ENCODE assay signal across 8 cellular contexts in genomic region chr18:61435064-61435652, GRCh38.
DNase-seq lines count a peak whose midpoint lies in the region; ATAC-seq and TF ChIP-seq lines count a peak whose summit lies in the region.

No MANE protein-coding gene starts in this region.

- TF ChIP-seq CTCF in A673 (conservative IDR thresholded peaks at IDR 0.05; ENCODE audit: low read depth, low read length) (peak; percentile 65), GM12874 (IDR thresholded peaks at IDR 0.05; ENCODE audit: insufficient read depth, low read depth, low read length) (peak; percentile 58), transverse colon (IDR thresholded peaks at IDR 0.05) (peak; percentile 33 to 46 (median 39))

- TF ChIP-seq POLR2A in transverse colon (IDR thresholded peaks at IDR 0.05), result no peak

- intact Hi-C loops in A673 (cut with micrococcal nuclease; ENCODE audit: unreplicated experiment) (no loop called here), transverse colon (cut with DNase I; ENCODE audit: low total_unique reads) (no loop called here)
- intact Hi-C loops in activated T-helper 2 cell treated with anti-CD3 and anti-CD28 coated beads, Interferon-gamma antibody, Interleukin-2, Interleukin-4, amounts not matched to agents 10 μg/mL and 5 μg/mL and 100 μg/mL, durations not matched to agents 14 hours and 24 hours and 36 hours (cut with micrococcal nuclease), result no loop called here

- no peaks in the 10 kb centered on the region for H3K36me3 Mint-ChIP-seq in activated T-helper 2 cell treated with anti-CD3 and anti-CD28 coated beads, Interferon-gamma antibody, Interleukin-2, Interleukin-4, amounts not matched to agents 10 μg/mL and 5 μg/mL and 100 μg/mL, durations not matched to agents 14 hours and 24 hours and 36 hours (ENCODE audit: low read depth)

- TF ChIP-seq EP300 in transverse colon (IDR thresholded peaks at IDR 0.05; ENCODE audit: low read depth), result no peak

- H3K27ac Mint-ChIP-seq in activated T-helper 2 cell treated with anti-CD3 and anti-CD28 coated beads, Interferon-gamma antibody, Interleukin-2, Interleukin-4, amounts not matched to agents 10 μg/mL and 5 μg/mL and 100 μg/mL, durations not matched to agents 14 hours and 24 hours and 36 hours, result no peak overlapping the region

- POLR2A ChIA-PET in A673 (lab: Charles Lee; ENCODE audit: low non-redundant PET), result no interaction called here

- H3K4me1 Mint-ChIP-seq in activated T-helper 2 cell treated with anti-CD3 and anti-CD28 coated beads, Interferon-gamma antibody, Interleukin-2, Interleukin-4, amounts not matched to agents 10 μg/mL and 5 μg/mL and 100 μg/mL, durations not matched to agents 14 hours and 24 hours and 36 hours (ENCODE audit: low read depth), result no peaks in the 10 kb centered on the region

- H3K36me3 ChIP-seq in A673 (ENCODE audit: insufficient read depth, low read length, poor library complexity, severe bottlenecking) (no peaks in the 10 kb centered on the region), transverse colon (no peaks in the 10 kb centered on the region)

- no TSS peak for BruUV-seq in A673 (replicated peaks; lab: Mats Ljungman, UMichigan)

- H3K9me3 ChIP-seq in A673 (ENCODE audit: low read depth, low read length, poor library complexity, severe bottlenecking) (no peaks in the 10 kb centered on the region), transverse colon (no peaks in the 10 kb centered on the region)

- H3K4me3 ChIP-seq in A673 (ENCODE audit: low read depth, low read length, poor library complexity, severe bottlenecking) (no peak overlapping the region), transverse colon (no peak overlapping the region)

- H3K9me3 Mint-ChIP-seq in activated T-helper 2 cell treated with anti-CD3 and anti-CD28 coated beads, Interferon-gamma antibody, Interleukin-2, Interleukin-4, amounts not matched to agents 10 μg/mL and 5 μg/mL and 100 μg/mL, durations not matched to agents 14 hours and 24 hours and 36 hours, result peaks cover 4% of the 10 kb centered on the region

- ATAC-seq in HG02623 (IDR thresholded peaks at IDR 0.05; ENCODE audit: unreplicated experiment), result peak; percentile 88
- peak; percentile 57 for ATAC-seq in esophagus mucosa

- in situ Hi-C loops in transverse colon (cut with MboI; ENCODE audit: low pct_ligation_motif_present in 1 of 4, low pct_unique_long_range_greater_than_20kb in 1 of 4, low sequenced_read_pairs in 3 of 4), result no loop called here

- H3K4me1 ChIP-seq in A673 (ENCODE audit: insufficient read depth, low read length, poor library complexity, severe bottlenecking) (no peaks in the 10 kb centered on the region), transverse colon (no peaks in the 10 kb centered on the region)

- WGBS in transverse colon (ENCODE audit: low coverage in 1 of 2), 2 donors, result 30 to 40% methylated on average over 2 to 3 of the region's 3 CpGs

- H3K27me3 Mint-ChIP-seq in activated T-helper 2 cell treated with anti-CD3 and anti-CD28 coated beads, Interferon-gamma antibody, Interleukin-2, Interleukin-4, amounts not matched to agents 10 μg/mL and 5 μg/mL and 100 μg/mL, durations not matched to agents 14 hours and 24 hours and 36 hours (ENCODE audit: low read depth), result no peaks in the 10 kb centered on the region

- H3K27ac ChIP-seq in A673 (ENCODE audit: low read depth, low read length, poor library complexity, severe bottlenecking) (no peak overlapping the region), transverse colon (no peak overlapping the region)

- DNase-seq in A673 (ENCODE audit: low spot score), result peak; percentile 35
- peak; percentile 2 for DNase-seq in NCI-H2171 (lab: John Stamatoyannopoulos, UW)
- no peak for DNase-seq in transverse colon
- DNase-seq in HuH-7.5 (ENCODE audit: low spot score), result no peak
- DNase-seq in activated T-helper 2 cell treated with anti-CD3 and anti-CD28 coated beads, Interferon-gamma antibody, Interleukin-2, Interleukin-4, amounts not matched to agents 10 μg/mL and 5 μg/mL and 100 μg/mL, durations not matched to agents 14 hours and 24 hours and 36 hours (ENCODE audit: low spot score), result no peak

- CTCF ChIA-PET in A673 (lab: Charles Lee), result no interaction called here

- H3K27me3 ChIP-seq in A673 (replicated peaks; ENCODE audit: insufficient read depth, low read depth, low read length, poor library complexity), result peaks cover 2% of the 10 kb centered on the region
- H3K27me3 ChIP-seq in transverse colon, result no peaks in the 10 kb centered on the region

- H3K4me3 Mint-ChIP-seq in activated T-helper 2 cell treated with anti-CD3 and anti-CD28 coated beads, Interferon-gamma antibody, Interleukin-2, Interleukin-4, amounts not matched to agents 10 μg/mL and 5 μg/mL and 100 μg/mL, durations not matched to agents 14 hours and 24 hours and 36 hours (ENCODE audit: low read depth), result no peak overlapping the region

Comparison
In these comparisons a context has a peak if more than half of its experiments do, and no peak if none do; other contexts are left out.
1. DNase-seq: peak in A673 (single experiment) and NCI-H2171 (single experiment); none in transverse colon (single experiment), HuH-7.5 (single experiment) and activated T-helper 2 cell treated with anti-CD3 and anti-CD28 coated beads, Interferon-gamma antibody, Interleukin-2, Interleukin-4, amounts not matched to agents 10 μg/mL and 5 μg/mL and 100 μg/mL, durations not matched to agents 14 hours and 24 hours and 36 hours (single experiment).
2. Peak in every context shown above with its lines, with median percentiles within 50 percentile points of each other: CTCF ChIP-seq.